17 cellular contexts compared by ENCODE assay signal in genomic region chr1:27592600-27593340, GRCh38. TPM values are rescaled to one million over a fixed set of nuclear protein-coding genes. Genes with fewer than 3 reads are reported as not detected.
DNase-seq lines count a peak whose midpoint lies in the region; ATAC-seq and TF ChIP-seq lines count a peak whose summit lies in the region.
"Had no signal": no experiment of that assay in that cellular context is flagged by ENCODE, and none has a peak within 500 bp of the region (broad histone marks: within the 10 kb centered on the region; RNA-seq: fewer than 3 reads in every experiment).

No MANE protein-coding gene starts in this region.

- POLR2A ChIA-PET in activated CD4-positive, alpha-beta memory T cell treated with anti-CD3 and anti-CD28 coated beads for 36 hours (lab: Charles Lee), result no interaction called here

- peak overlapping the region; percentile 97 for H2BK5ac ChIP-seq in neuronal stem cell (ENCODE audit: low read length)

- TF ChIP-seq POLR2A in heart left ventricle (IDR thresholded peaks at IDR 0.05), result no peak

- TF ChIP-seq CTCF in heart left ventricle (IDR thresholded peaks at IDR 0.05), result no peak

- CTCF ChIA-PET in activated CD4-positive, alpha-beta memory T cell treated with anti-CD3 and anti-CD28 coated beads for 36 hours (lab: Charles Lee), result interaction anchor here (1.9 kb wide), 1 partner anchor 36 kb away, joined by 10 read pairs; no protein-coding TSS in a partner anchor

- H3K4me3 ChIP-seq in heart left ventricle (peak overlapping the region in 3 of 12 donors; percentile 4 to 6 (median 5)), neuronal stem cell (ENCODE audit: low read length in 2 of 2) (no peak overlapping the region)
- H3K4me3 ChIP-seq: pancreas, SJSA1 had no signal

- H3K79me1 ChIP-seq in neuronal stem cell (ENCODE audit: low read depth, low read length), result peaks cover 52% of the 10 kb centered on the region

- peak overlapping the region; percentile 94 for H3K18ac ChIP-seq in neuronal stem cell (ENCODE audit: low read length)

- H3K4me3 Mint-ChIP-seq in activated CD4-positive, alpha-beta memory T cell treated with anti-CD3 and anti-CD28 coated beads for 36 hours, result no peak overlapping the region
- H3K4me3 Mint-ChIP-seq: activated T-cell treated with anti-CD3 and anti-CD28 coated beads, Interleukin-2, amount 50 U/mL, for 4 hours; stimulated activated naive CD8-positive, alpha-beta T cell treated with anti-CD3 and anti-CD28 coated beads, Interleukin-15, amount 100 ng/mL, for 72 hours had no signal

- peaks cover 25 to 100% (median 96%) of the 10 kb centered on the region in 12 donors for H3K4me1 ChIP-seq in heart left ventricle
- peaks cover 68 to 79% of the 10 kb centered on the region in 2 donors for H3K4me1 ChIP-seq in neuronal stem cell (ENCODE audit: control insufficient read depth in 2 of 2, insufficient read depth in 1 of 2, low read depth in 1 of 2, low read length in 2 of 2)
- H3K4me1 ChIP-seq: pancreas had no signal

- peak overlapping the region; percentile 28 for H3K23ac ChIP-seq in neuronal stem cell (ENCODE audit: low read depth, low read length, poor library complexity)

- peak overlapping the region; percentile 71 for H2BK15ac ChIP-seq in neuronal stem cell (ENCODE audit: low read length)

- H3K9ac ChIP-seq in neuronal stem cell (ENCODE audit: low read depth, low read length, poor library complexity), result peak overlapping the region; percentile 83

- H2AK5ac ChIP-seq in neuronal stem cell (ENCODE audit: low read depth, low read length), result peak overlapping the region; percentile 98

- H3K9me3 ChIP-seq in heart left ventricle, result no peaks in the 10 kb centered on the region
- no peaks in the 10 kb centered on the region for H3K9me3 ChIP-seq in neuronal stem cell (replicated peaks in 1 of 2; ENCODE audit: control insufficient read depth in 2 of 2, insufficient read depth in 1 of 2, low read depth in 1 of 2, low read length in 2 of 2)
- H3K9me3 ChIP-seq: pancreas, SJSA1 had no signal

- H3K27me3 Mint-ChIP-seq in activated CD4-positive, alpha-beta memory T cell treated with anti-CD3 and anti-CD28 coated beads for 36 hours, result no peaks in the 10 kb centered on the region
- H3K27me3 Mint-ChIP-seq: stimulated activated naive CD8-positive, alpha-beta T cell treated with anti-CD3 and anti-CD28 coated beads, Interleukin-15, amount 100 ng/mL, for 72 hours had no signal

- H3K36me3 ChIP-seq in heart left ventricle, result peaks cover 0 to 15% (median 0%) of the 10 kb centered on the region in 9 donors
- peaks cover 20 to 63% of the 10 kb centered on the region in 2 donors for H3K36me3 ChIP-seq in neuronal stem cell (replicated peaks in 1 of 2; ENCODE audit: control insufficient read depth in 2 of 2, insufficient read depth in 2 of 2, low read length in 2 of 2)
- H3K36me3 ChIP-seq: pancreas had no signal

- H4K8ac ChIP-seq in neuronal stem cell (ENCODE audit: low read depth, low read length), result no peak overlapping the region

- DNase-seq in Right ventricle myocardium inferior (ENCODE audit: missing footprints) (no peak), cardiac septum (ENCODE audit: low spot score) (no peak), heart left ventricle (peak in 2 of 5 donors; percentile 38 to 74), neuronal stem cell (ENCODE audit: low spot score) (no peak), C1 segment of cervical spinal cord (lab: John Stamatoyannopoulos, UW) (no peak), hepatic stellate cell (ENCODE audit: low spot score) (no peak)
- no peak for DNase-seq in activated CD4-positive, alpha-beta memory T cell treated with anti-CD3 and anti-CD28 coated beads for 36 hours
- DNase-seq: activated T-cell treated with anti-CD3 and anti-CD28 coated beads, Interleukin-2, amount 50 U/mL, for 4 hours; erythroblast; NCI-H526; stimulated activated CD4-positive, alpha-beta T cell treated with anti-CD3 and anti-CD28 coated beads, Interleukin-4, amount 100 ng/mL, for 24 hours; stimulated activated naive CD8-positive, alpha-beta T cell treated with anti-CD3 and anti-CD28 coated beads, Interleukin-15, amount 100 ng/mL, for 72 hours had no signal

- peak; percentile 16 for ATAC-seq in Right ventricle myocardium inferior
- peak in 3 of 4 donors; percentile 19 to 27 (median 26) for ATAC-seq in heart left ventricle
- no peak for ATAC-seq in HG03097 (IDR thresholded peaks at IDR 0.05; ENCODE audit: low FRiP score, unreplicated experiment)
- ATAC-seq: activated T-cell treated with anti-CD3 and anti-CD28 coated beads, Interleukin-2, amount 50 U/mL, for 4 hours; pancreas; stimulated activated naive CD8-positive, alpha-beta T cell treated with anti-CD3 and anti-CD28 coated beads, Interleukin-15, amount 100 ng/mL, for 72 hours had no signal

- peak overlapping the region in 11 of 12 donors; percentile 10 to 99 (median 73) for H3K27ac ChIP-seq in heart left ventricle
- peak overlapping the region; percentile 91 for H3K27ac ChIP-seq in neuronal stem cell (replicated peaks; ENCODE audit: low read length)
- H3K27ac ChIP-seq: pancreas, SJSA1 had no signal

- H2BK120ac ChIP-seq in neuronal stem cell (ENCODE audit: low read depth, low read length), result no peak overlapping the region

- no peaks in the 10 kb centered on the region for H3K36me3 Mint-ChIP-seq in activated CD4-positive, alpha-beta memory T cell treated with anti-CD3 and anti-CD28 coated beads for 36 hours

- H3K27ac Mint-ChIP-seq in activated CD4-positive, alpha-beta memory T cell treated with anti-CD3 and anti-CD28 coated beads for 36 hours, result no peak overlapping the region
- H3K27ac Mint-ChIP-seq: stimulated activated naive CD8-positive, alpha-beta T cell treated with anti-CD3 and anti-CD28 coated beads, Interleukin-15, amount 100 ng/mL, for 72 hours had no signal

- WGBS in heart left ventricle, 4 donors, result 48 to 58% (median 51%) methylated on average over 13 to 20 of the region's 20 CpGs
- no CpG with 5 or more reads among the region's 20 CpGs for WGBS in neuronal stem cell (ENCODE audit: extremely low coverage in 2 of 2, insufficient read length in 2 of 2, insufficient replicate concordance in 1 of 2), 2 donors

- no peak overlapping the region for H2BK12ac ChIP-seq in neuronal stem cell (ENCODE audit: low read length)

- intact Hi-C loops in Right ventricle myocardium inferior (cut with DNase I), result no loop called here
- intact Hi-C loops in cardiac septum (cut with DNase I), result no loop called here
- intact Hi-C loops in heart left ventricle (cut with DNase I), result no loop called here
- intact Hi-C loops in activated CD4-positive, alpha-beta memory T cell treated with anti-CD3 and anti-CD28 coated beads for 36 hours (cut with micrococcal nuclease), result no loop called here

- H3K4me1 Mint-ChIP-seq in activated CD4-positive, alpha-beta memory T cell treated with anti-CD3 and anti-CD28 coated beads for 36 hours (ENCODE audit: low read depth), result no peaks in the 10 kb centered on the region
- H3K4me1 Mint-ChIP-seq: stimulated activated naive CD8-positive, alpha-beta T cell treated with anti-CD3 and anti-CD28 coated beads, Interleukin-15, amount 100 ng/mL, for 72 hours had no signal

- H3K4me2 ChIP-seq in neuronal stem cell (ENCODE audit: insufficient read depth, low read length, poor library complexity, severe bottlenecking), result peak overlapping the region; percentile 66

- H3K27me3 ChIP-seq in heart left ventricle, result no peaks in the 10 kb centered on the region
- H3K27me3 ChIP-seq in neuronal stem cell (ENCODE audit: control insufficient read depth in 3 of 3, insufficient read depth in 3 of 3, low read depth in 1 of 3, low read length in 3 of 3), result no peaks in the 10 kb centered on the region
- H3K27me3 ChIP-seq: pancreas, SJSA1 had no signal

- H3K9me3 Mint-ChIP-seq in activated CD4-positive, alpha-beta memory T cell treated with anti-CD3 and anti-CD28 coated beads for 36 hours, result no peaks in the 10 kb centered on the region
- H3K9me3 Mint-ChIP-seq: activated T-cell treated with anti-CD3 and anti-CD28 coated beads, Interleukin-2, amount 50 U/mL, for 4 hours; stimulated activated naive CD8-positive, alpha-beta T cell treated with anti-CD3 and anti-CD28 coated beads, Interleukin-15, amount 100 ng/mL, for 72 hours had no signal

- no peak overlapping the region for H3K14ac ChIP-seq in neuronal stem cell (ENCODE audit: low read length)

- no peak overlapping the region for H3K4ac ChIP-seq in neuronal stem cell (ENCODE audit: low read length)

- H2AFZ ChIP-seq in neuronal stem cell (ENCODE audit: low read length), result no peak overlapping the region

- H4K91ac ChIP-seq in neuronal stem cell (ENCODE audit: low read depth, low read length, poor library complexity), result no peak overlapping the region

RNA-seq across cellular contexts. Expression of gene AHDC1, which starts 11.2 kb away (rescaled TPM):
- total RNA-seq in Right ventricle myocardium inferior, result 51.2 TPM
- 57.7 TPM for total RNA-seq in cardiac septum
- total RNA-seq in heart left ventricle, result 10 to 100 TPM; 29.2 to 50.2 (median 42.1) TPM
- polyA plus RNA-seq in heart left ventricle, result 10 to 100 TPM; 25.8 to 48.4 TPM
- polyA plus RNA-seq in neuronal stem cell (2013, experiment 1 of 2), result 22.9 TPM
- polyA plus RNA-seq in neuronal stem cell (2013, experiment 2 of 2), result 22.9 TPM
- 10 to 100 TPM in 1 of 2 experiments, 1 to 10 TPM in 1; 8.3 to 12.1 TPM for total RNA-seq in activated CD4-positive, alpha-beta memory T cell treated with anti-CD3 and anti-CD28 coated beads for 36 hours

RNA-seq across cellular contexts. Expression of gene FGR, which starts 42.2 kb away (rescaled TPM):
- total RNA-seq in Right ventricle myocardium inferior (5.1 TPM), cardiac septum (3.8 TPM), heart left ventricle (10 to 100 TPM in 3 of 9 donors, 1 to 10 TPM in 6; 1.1 to 25.9 (median 3.3) TPM)
- polyA plus RNA-seq in heart left ventricle, result 1 to 10 TPM; 2.8 to 7.2 TPM
- polyA plus RNA-seq in neuronal stem cell (2013, experiment 1 of 2), result 0.03 TPM
- polyA plus RNA-seq in neuronal stem cell (2013, experiment 2 of 2), result 0.01 TPM
- total RNA-seq in activated CD4-positive, alpha-beta memory T cell treated with anti-CD3 and anti-CD28 coated beads for 36 hours, result under 1 TPM; 0.24 to 0.27 TPM
- total RNA-seq: kidney epithelial cell, SJSA1 had no signal
- polyA plus RNA-seq: AG04450 had no signal
